ENCODE assay signal across 8 cellular contexts in the genomic region with DNA sequence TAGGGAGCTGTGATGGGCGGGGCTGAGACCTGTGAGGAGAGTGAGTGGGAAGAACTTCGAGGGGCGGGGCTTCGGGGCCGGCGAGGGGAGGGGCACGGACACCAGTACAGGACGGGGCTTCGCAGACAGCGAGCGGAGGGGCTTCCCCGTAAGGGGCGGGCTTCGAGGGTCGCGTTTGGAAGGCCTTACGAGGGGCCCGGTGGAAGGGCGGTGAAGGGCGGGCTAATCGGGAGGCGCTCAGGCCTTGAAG. TPM values are rescaled to one million over a fixed set of nuclear protein-coding genes. Genes with fewer than 3 reads are reported as not detected.
DNase-seq lines count a peak whose midpoint lies in the region; ATAC-seq and TF ChIP-seq lines count a peak whose summit lies in the region.

No MANE protein-coding gene starts in this region.

- H3K4me1 ChIP-seq in PC-9 (replicated peaks; ENCODE audit: insufficient read depth) (peaks cover 53% of the 10 kb centered on the region), esophagus muscularis mucosa (peaks cover 35 to 54% (median 50%) of the 10 kb centered on the region in 4 donors)

- H3F3A ChIP-seq in PC-9 (ENCODE audit: insufficient read depth, low read depth) = peaks cover 45% of the 10 kb centered on the region

- H3K27ac Mint-ChIP-seq in naive thymus-derived CD8-positive, alpha-beta T cell = peak overlapping the region; percentile 98 to 100 (median 100)
- H3K27ac Mint-ChIP-seq in stimulated activated naive B cell treated with anti-CD40 and anti-IgM and Interleukin-4, amounts not matched to agents 10 μg/mL and 1 μg/mL and 100 μg/mL, for 72 hours = peak overlapping the region; percentile 99

- TF ChIP-seq CTCF in PC-9 (conservative IDR thresholded peaks at IDR 0.05) = no peak
- TF ChIP-seq CTCF in esophagus muscularis mucosa (IDR thresholded peaks at IDR 0.05) = no peak

- no peaks in the 10 kb centered on the region for H3K9me2 ChIP-seq in PC-9 (ENCODE audit: insufficient read depth)

- H3K4me1 Mint-ChIP-seq in activated T-cell treated with anti-CD3 and anti-CD28 coated beads, Interleukin-2, amount 50 U/mL, for 4 hours (ENCODE audit: low read depth) = peaks cover 57% of the 10 kb centered on the region
- peaks cover 29 to 63% (median 56%) of the 10 kb centered on the region in 4 donors for H3K4me1 Mint-ChIP-seq in naive thymus-derived CD8-positive, alpha-beta T cell
- H3K4me1 Mint-ChIP-seq in stimulated activated naive B cell treated with anti-CD40 and anti-IgM and Interleukin-4, amounts not matched to agents 10 μg/mL and 1 μg/mL and 100 μg/mL, for 72 hours = peaks cover 36 to 53% of the 10 kb centered on the region in 2 donors

- no peaks in the 10 kb centered on the region for H3K9me3 Mint-ChIP-seq in activated T-cell treated with anti-CD3 and anti-CD28 coated beads, Interleukin-2, amount 50 U/mL, for 4 hours
- no peaks in the 10 kb centered on the region for H3K9me3 Mint-ChIP-seq in naive thymus-derived CD8-positive, alpha-beta T cell
- no peaks in the 10 kb centered on the region for H3K9me3 Mint-ChIP-seq in stimulated activated naive B cell treated with anti-CD40 and anti-IgM and Interleukin-4, amounts not matched to agents 10 μg/mL and 1 μg/mL and 100 μg/mL, for 72 hours

- peak; percentile 92 for DNase-seq in CD1c-positive myeloid dendritic cell (ENCODE audit: extremely low spot score)
- DNase-seq in Jurkat, Clone E6-1 (ENCODE audit: low read depth, low spot score) = peak; percentile 92
- DNase-seq in PC-9 = peak; percentile 90 to 98
- DNase-seq in activated T-cell treated with anti-CD3 and anti-CD28 coated beads, Interleukin-2, amount 50 U/mL, for 4 hours = peak; percentile 96
- DNase-seq in esophagus muscularis mucosa (ENCODE audit: extremely low spot score) = peak; percentile 99
- peak; percentile 90 to 99 (median 94) for DNase-seq in naive thymus-derived CD8-positive, alpha-beta T cell
- DNase-seq in stimulated activated naive B cell treated with anti-CD40 and anti-IgM and Interleukin-4, amounts not matched to agents 10 μg/mL and 1 μg/mL and 100 μg/mL, for 72 hours = peak; percentile 91

- H3K4me2 ChIP-seq in PC-9 = peak overlapping the region; percentile 98

- CTCF ChIA-PET in PC-9 (lab: Charles Lee) = interaction anchor here (0.5 to 1.8 kb wide), 6 partner anchors 12 to 263 kb away, joined by 3 to 20 read pairs (median 5); a partner anchor contains a TSS

- no peaks in the 10 kb centered on the region for H3K27me3 Mint-ChIP-seq in activated T-cell treated with anti-CD3 and anti-CD28 coated beads, Interleukin-2, amount 50 U/mL, for 4 hours (ENCODE audit: low read depth)
- H3K27me3 Mint-ChIP-seq in naive thymus-derived CD8-positive, alpha-beta T cell = no peaks in the 10 kb centered on the region
- no peaks in the 10 kb centered on the region for H3K27me3 Mint-ChIP-seq in stimulated activated naive B cell treated with anti-CD40 and anti-IgM and Interleukin-4, amounts not matched to agents 10 μg/mL and 1 μg/mL and 100 μg/mL, for 72 hours

- no peaks in the 10 kb centered on the region for H3K9me3 ChIP-seq in PC-9 (ENCODE audit: insufficient read depth, low read depth)
- no peaks in the 10 kb centered on the region for H3K9me3 ChIP-seq in esophagus muscularis mucosa

- BruUV-seq in PC-9 (replicated peaks; lab: Mats Ljungman, UMichigan) = no TSS peak

- TF ChIP-seq EP300 in esophagus muscularis mucosa (IDR thresholded peaks at IDR 0.05) = no peak

- intact Hi-C loops in PC-9 (cut with micrococcal nuclease; ENCODE audit: unreplicated experiment) = loop anchor here (2.0 to 5.0 kb wide), 6 partner anchors 41 to 181 kb away; a partner anchor contains a TSS
- intact Hi-C loops in esophagus muscularis mucosa (cut with DNase I) = no loop called here

- H3K4me3 Mint-ChIP-seq in activated T-cell treated with anti-CD3 and anti-CD28 coated beads, Interleukin-2, amount 50 U/mL, for 4 hours = peak overlapping the region; percentile 83
- peak overlapping the region; percentile 92 to 100 (median 96) for H3K4me3 Mint-ChIP-seq in naive thymus-derived CD8-positive, alpha-beta T cell
- peak overlapping the region; percentile 91 to 96 for H3K4me3 Mint-ChIP-seq in stimulated activated naive B cell treated with anti-CD40 and anti-IgM and Interleukin-4, amounts not matched to agents 10 μg/mL and 1 μg/mL and 100 μg/mL, for 72 hours

- TF ChIP-seq POLR2A in esophagus muscularis mucosa (IDR thresholded peaks at IDR 0.05; ENCODE audit: low read depth) = peak; percentile 43

- H3K36me3 ChIP-seq in PC-9 (ENCODE audit: low read depth) (no peaks in the 10 kb centered on the region), esophagus muscularis mucosa (no peaks in the 10 kb centered on the region)

- H3K27me3 ChIP-seq in PC-9 (ENCODE audit: insufficient read depth, low read depth) (no peaks in the 10 kb centered on the region), esophagus muscularis mucosa (no peaks in the 10 kb centered on the region)

- peak overlapping the region; percentile 90 for H3K27ac ChIP-seq in PC-9
- H3K27ac ChIP-seq in esophagus muscularis mucosa (replicated peaks in 1 of 4) = peak overlapping the region; percentile 89 to 99 (median 94)

- no peaks in the 10 kb centered on the region for H3K79me2 ChIP-seq in PC-9 (ENCODE audit: low read depth)

- POLR2A ChIA-PET in PC-9 (lab: Charles Lee; ENCODE audit: unreplicated experiment) = interaction anchor here (0.5 to 1.8 kb wide), 9 partner anchors 9 to 298 kb away, joined by 4 to 27 read pairs (median 14); a partner anchor contains a TSS
- POLR2A ChIA-PET in naive thymus-derived CD8-positive, alpha-beta T cell (lab: Charles Lee) = interaction anchor here (0.6 to 10.7 kb wide), 12 partner anchors 13 to 1208 kb away, joined by 3 to 484 read pairs (median 5); a partner anchor contains a TSS

- H3K4me3 ChIP-seq in Jurkat, Clone E6-1 (ENCODE audit: low read length) = peak overlapping the region; percentile 59
- H3K4me3 ChIP-seq in PC-9 (peak overlapping the region; percentile 83), esophagus muscularis mucosa (peak overlapping the region; percentile 54 to 63 (median 59))

- ATAC-seq in GM21381 (IDR thresholded peaks at IDR 0.05; ENCODE audit: unreplicated experiment) = peak; percentile 47
- ATAC-seq in activated T-cell treated with anti-CD3 and anti-CD28 coated beads, Interleukin-2, amount 50 U/mL, for 4 hours = peak; percentile 51 to 68
- ATAC-seq in naive thymus-derived CD8-positive, alpha-beta T cell = peak; percentile 53 to 54
- peak; percentile 62 to 78 for ATAC-seq in stimulated activated naive B cell treated with anti-CD40 and anti-IgM and Interleukin-4, amounts not matched to agents 10 μg/mL and 1 μg/mL and 100 μg/mL, for 72 hours (replicated peaks)

- no peaks in the 10 kb centered on the region for H3K36me3 Mint-ChIP-seq in activated T-cell treated with anti-CD3 and anti-CD28 coated beads, Interleukin-2, amount 50 U/mL, for 4 hours (ENCODE audit: insufficient read depth)
- H3K36me3 Mint-ChIP-seq in naive thymus-derived CD8-positive, alpha-beta T cell = no peaks in the 10 kb centered on the region
- H3K36me3 Mint-ChIP-seq in stimulated activated naive B cell treated with anti-CD40 and anti-IgM and Interleukin-4, amounts not matched to agents 10 μg/mL and 1 μg/mL and 100 μg/mL, for 72 hours = peaks cover 7 to 10% of the 10 kb centered on the region in 2 donors

- H2AFZ ChIP-seq in PC-9 = peak overlapping the region; percentile 96

- H4K20me1 ChIP-seq in PC-9 (ENCODE audit: insufficient read depth) = no peaks in the 10 kb centered on the region

- under 1% methylated on average over 22 of the region's 22 CpGs for WGBS in esophagus muscularis mucosa

RNA-seq across cellular contexts. Expression of a gene that starts 4.1 kb away (rescaled TPM):
- polyA plus RNA-seq in Jurkat, Clone E6-1 (2012; ENCODE audit: insufficient read depth, insufficient read length) = 318 TPM
- total RNA-seq in PC-9 (2021) (29.0 and 56.3 TPM in 2 replicates), esophagus muscularis mucosa (100 to 1,000 TPM in 1 of 4 donors, 10 to 100 TPM in 3; 54.8 to 115 (median 59.6) TPM)
- total RNA-seq in activated T-cell treated with anti-CD3 and anti-CD28 coated beads, Interleukin-2, amount 50 U/mL, for 4 hours = 100 to 1,000 TPM; 187 to 207 (median 196) TPM
- total RNA-seq in naive thymus-derived CD8-positive, alpha-beta T cell = 100 to 1,000 TPM; 275 to 277 TPM
- 100 to 1,000 TPM; 514 to 721 (median 617) TPM for polyA plus RNA-seq in naive thymus-derived CD8-positive, alpha-beta T cell

RNA-seq across cellular contexts. Expression of a gene that starts 42.4 kb away (rescaled TPM):
- 23.6 TPM for polyA plus RNA-seq in Jurkat, Clone E6-1 (2012; ENCODE audit: insufficient read depth, insufficient read length)
- total RNA-seq in PC-9 (2021) (24.8 and 31.3 TPM in 2 replicates), esophagus muscularis mucosa (1 to 10 TPM; 4.8 to 8.3 (median 7.1) TPM)
- 1 to 10 TPM; 5.2 to 6.4 (median 5.6) TPM for total RNA-seq in activated T-cell treated with anti-CD3 and anti-CD28 coated beads, Interleukin-2, amount 50 U/mL, for 4 hours
- 10 to 100 TPM; 25.0 to 29.4 TPM for total RNA-seq in naive thymus-derived CD8-positive, alpha-beta T cell
- 10 to 100 TPM in 1 of 3 donors, 1 to 10 TPM in 2; 3.9 to 10.7 (median 4.9) TPM for polyA plus RNA-seq in naive thymus-derived CD8-positive, alpha-beta T cell

RNA-seq across cellular contexts. Expression of a gene that starts 42.9 kb away (rescaled TPM):
- polyA plus RNA-seq in Jurkat, Clone E6-1 (2012; ENCODE audit: insufficient read depth, insufficient read length) = 1.2 TPM
- total RNA-seq in PC-9 (2021) (1.3 and 2.1 TPM in 2 replicates), esophagus muscularis mucosa (not detected)
- total RNA-seq in activated T-cell treated with anti-CD3 and anti-CD28 coated beads, Interleukin-2, amount 50 U/mL, for 4 hours = not detected
- total RNA-seq in naive thymus-derived CD8-positive, alpha-beta T cell = not detected
- not detected for polyA plus RNA-seq in naive thymus-derived CD8-positive, alpha-beta T cell

RNA-seq across cellular contexts. Expression of a gene that starts 51.4 kb away (rescaled TPM):
- polyA plus RNA-seq in Jurkat, Clone E6-1 (2012; ENCODE audit: insufficient read depth, insufficient read length) = not detected
- total RNA-seq in PC-9 (2021) = 14.8 and 15.5 TPM in 2 replicates
- total RNA-seq in activated T-cell treated with anti-CD3 and anti-CD28 coated beads, Interleukin-2, amount 50 U/mL, for 4 hours = under 1 TPM in 2 of 3 donors, not detected in 1; 0.10 to 0.18 TPM
- total RNA-seq in esophagus muscularis mucosa = under 1 TPM in 2 of 4 donors, not detected in 2; 0.26 to 0.46 TPM
- total RNA-seq in naive thymus-derived CD8-positive, alpha-beta T cell = not detected
- polyA plus RNA-seq in naive thymus-derived CD8-positive, alpha-beta T cell = under 1 TPM in 1 of 3 donors, not detected in 2; 0.17 TPM

Comparison
In these comparisons a context has a peak if more than half of its experiments do, and no peak if none do; other contexts are left out.
1. Peak in every context shown above with its lines: DNase-seq, ATAC-seq, H3K4me3 ChIP-seq and H3K27ac ChIP-seq.